8 cellular contexts compared by ENCODE assay signal in the genomic region with DNA sequence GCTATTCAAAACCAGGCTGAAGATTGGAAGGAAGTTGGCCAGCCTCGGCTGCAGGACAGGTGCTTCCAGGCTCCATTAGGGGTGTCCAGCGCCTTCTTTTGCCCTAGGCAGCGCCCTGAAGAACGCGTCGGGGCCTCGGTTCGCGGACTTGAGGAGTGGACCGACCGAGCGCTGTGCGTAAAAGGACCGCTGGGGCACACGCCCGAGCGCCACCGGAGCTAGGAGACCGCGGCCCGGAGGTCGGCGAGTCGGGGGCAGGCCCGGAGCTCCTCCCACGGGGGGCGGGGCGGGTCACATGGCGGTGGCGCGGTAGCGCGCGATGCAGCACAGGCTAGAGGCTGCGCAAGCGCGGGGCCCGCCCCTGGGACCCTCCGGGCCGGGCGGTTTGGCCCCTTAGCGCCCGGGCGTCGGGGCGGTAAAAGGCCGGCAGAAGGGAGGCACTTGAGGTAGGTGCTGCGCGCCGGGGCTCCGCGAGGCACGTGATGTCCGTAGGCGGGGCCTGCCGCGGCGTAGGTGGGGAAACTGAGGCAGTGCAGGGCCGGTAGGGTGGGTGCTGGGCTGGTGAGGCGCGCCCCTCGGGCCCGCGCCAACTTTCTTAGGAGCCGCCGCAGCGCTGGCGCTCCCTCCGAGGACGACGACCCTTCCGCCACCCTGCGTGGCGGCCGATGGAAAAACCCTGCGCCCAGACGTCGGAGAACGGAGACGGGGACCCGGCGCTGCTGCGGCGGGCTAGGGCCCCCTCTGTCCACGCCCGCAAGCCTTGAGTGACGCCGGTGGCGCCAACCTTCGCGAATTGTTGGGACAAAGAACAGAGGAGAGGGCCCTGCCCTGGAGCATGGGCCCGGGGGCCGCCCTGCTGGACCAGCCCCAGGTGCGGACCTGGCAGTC. TPM values are rescaled to one million over a fixed set of nuclear protein-coding genes. Genes with fewer than 3 reads are reported as not detected.
DNase-seq lines count a peak whose midpoint lies in the region; ATAC-seq and TF ChIP-seq lines count a peak whose summit lies in the region.

A gene with protein sequence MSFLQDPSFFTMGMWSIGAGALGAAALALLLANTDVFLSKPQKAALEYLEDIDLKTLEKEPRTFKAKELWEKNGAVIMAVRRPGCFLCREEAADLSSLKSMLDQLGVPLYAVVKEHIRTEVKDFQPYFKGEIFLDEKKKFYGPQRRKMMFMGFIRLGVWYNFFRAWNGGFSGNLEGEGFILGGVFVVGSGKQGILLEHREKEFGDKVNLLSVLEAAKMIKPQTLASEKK (plus strand): TSS at position 354 of the 888 bp plus-strand sequence. CDS start 11,917 bp downstream, outside the sequence.

- peaks cover 47% of the 10 kb centered on the region for H3K4me1 ChIP-seq in adipocyte (ENCODE audit: control insufficient read depth, insufficient read depth, low read length)
- peaks cover 5 to 71% (median 53%) of the 10 kb centered on the region in 9 donors for H3K4me1 ChIP-seq in heart right ventricle
- H3K4me1 ChIP-seq in prostate gland (replicated peaks), result peaks cover 20% of the 10 kb centered on the region
- H3K4me1 ChIP-seq in upper lobe of right lung, result peaks cover 30% of the 10 kb centered on the region

- H3K79me2 ChIP-seq in SU-DHL-6 (ENCODE audit: insufficient read depth, low read length), result no peaks in the 10 kb centered on the region

- peak; percentile 94 for ATAC-seq in GM21529 (IDR thresholded peaks at IDR 0.05; ENCODE audit: unreplicated experiment)
- peak; percentile 90 to 95 (median 94) for ATAC-seq in heart right ventricle
- ATAC-seq in upper lobe of right lung, result peak; percentile 95

- TF ChIP-seq CTCF in SU-DHL-6 (IDR thresholded peaks at IDR 0.05; ENCODE audit: insufficient read depth, low read length, poor library complexity, severe bottlenecking), result no peak
- TF ChIP-seq CTCF in heart right ventricle (IDR thresholded peaks at IDR 0.05), result peak in 2 of 9 donors; percentile 8 to 14
- TF ChIP-seq CTCF in prostate gland (IDR thresholded peaks at IDR 0.05), result peak in 2 of 4 experiments; percentile 19 to 39
- no peak for TF ChIP-seq CTCF in upper lobe of right lung (IDR thresholded peaks at IDR 0.05)

- no peaks in the 10 kb centered on the region for H3K9me2 ChIP-seq in SU-DHL-6 (replicated peaks; ENCODE audit: insufficient read depth, low read length)

- H3K27me3 ChIP-seq in SU-DHL-6 (ENCODE audit: low read length) (no peaks in the 10 kb centered on the region), adipocyte (replicated peaks; ENCODE audit: control insufficient read depth, insufficient read depth, low read length) (no peaks in the 10 kb centered on the region), heart right ventricle (peaks cover 0 to 9% (median 0%) of the 10 kb centered on the region in 7 donors), prostate gland (replicated peaks; ENCODE audit: insufficient read depth) (no peaks in the 10 kb centered on the region), upper lobe of right lung (no peaks in the 10 kb centered on the region)

- peak within 1 kb of the TSS; percentile 53 for H3K4me2 ChIP-seq in SU-DHL-6 (ENCODE audit: low read depth, low read length, poor library complexity, severe bottlenecking)

- 1% methylated on average over 93 to 94 of the region's 94 CpGs for WGBS in heart right ventricle, 2 donors
- under 1% methylated on average over 26 of the region's 94 CpGs for WGBS in prostate gland

- H2AFZ ChIP-seq in SU-DHL-6 (ENCODE audit: low read depth, low read length, severe bottlenecking), result peak within 1 kb of the TSS; percentile 89

- intact Hi-C loops in heart right ventricle (cut with DNase I) (loop anchor here in 1 of 10 donors (5.0 kb wide), 1 partner anchor 44 kb away; a partner anchor contains a TSS), prostate gland (cut with DNase I) (no loop called here), upper lobe of right lung (cut with DNase I) (no loop called here)

- H3K36me3 ChIP-seq in SU-DHL-6 (ENCODE audit: low read length), result no peaks in the 10 kb centered on the region
- H3K36me3 ChIP-seq in adipocyte (ENCODE audit: control insufficient read depth, insufficient read depth, low read length, severe bottlenecking), result no peaks in the 10 kb centered on the region
- no peaks in the 10 kb centered on the region for H3K36me3 ChIP-seq in heart right ventricle
- H3K36me3 ChIP-seq in prostate gland, result no peaks in the 10 kb centered on the region
- H3K36me3 ChIP-seq in upper lobe of right lung, result no peaks in the 10 kb centered on the region

- no peaks in the 10 kb centered on the region for H4K20me1 ChIP-seq in SU-DHL-6 (ENCODE audit: low read depth, low read length)

- no peak within 1 kb of the TSS for H3K27ac ChIP-seq in SU-DHL-6 (ENCODE audit: low read depth, low read length)
- peak within 1 kb of the TSS; percentile 59 to 93 (median 86) for H3K27ac ChIP-seq in heart right ventricle
- peak within 1 kb of the TSS; percentile 86 to 96 for H3K27ac ChIP-seq in prostate gland
- H3K27ac ChIP-seq in upper lobe of right lung, result peak within 1 kb of the TSS; percentile 47

- H3K9me3 ChIP-seq in SU-DHL-6 (ENCODE audit: insufficient read depth, low read length), result no peaks in the 10 kb centered on the region
- H3K9me3 ChIP-seq in adipocyte (ENCODE audit: control insufficient read depth, low read length), result no peaks in the 10 kb centered on the region
- no peaks in the 10 kb centered on the region for H3K9me3 ChIP-seq in heart right ventricle
- H3K9me3 ChIP-seq in prostate gland, result no peaks in the 10 kb centered on the region
- no peaks in the 10 kb centered on the region for H3K9me3 ChIP-seq in upper lobe of right lung

- H3K4me3 ChIP-seq in Jurkat, Clone E6-1 (ENCODE audit: low read length), result peak within 1 kb of the TSS; percentile 72
- H3K4me3 ChIP-seq in SU-DHL-6 (ENCODE audit: insufficient read depth, low read length, poor library complexity, severe bottlenecking) (peak within 1 kb of the TSS; percentile 50), adipocyte (ENCODE audit: low read length) (peak within 1 kb of the TSS; percentile 79), heart right ventricle (peak within 1 kb of the TSS; percentile 51 to 94 (median 84)), prostate gland (peak within 1 kb of the TSS; percentile 72 to 92), upper lobe of right lung (peak within 1 kb of the TSS; percentile 74)

- TF ChIP-seq POLR2A in prostate gland (IDR thresholded peaks at IDR 0.05), result peak; percentile 82

- H3F3A ChIP-seq in SU-DHL-6 (ENCODE audit: insufficient read depth), result no peaks in the 10 kb centered on the region

- peak; percentile 58 for DNase-seq in DMS79 treated with DMSO at 0.1 percent for 48 hours (lab: John Stamatoyannopoulos, UW)
- DNase-seq in Jurkat, Clone E6-1 (ENCODE audit: low read depth, low spot score), result peak; percentile 43
- DNase-seq in adipocyte (ENCODE audit: low read depth), result peak; percentile 80
- peak; percentile 87 to 92 for DNase-seq in heart right ventricle
- DNase-seq in prostate gland (ENCODE audit: low spot score), result peak; percentile 85
- peak; percentile 95 for DNase-seq in upper lobe of right lung

- H3K9ac ChIP-seq in SU-DHL-6 (ENCODE audit: low read length), result peak within 1 kb of the TSS; percentile 62
- H3K9ac ChIP-seq in adipocyte (ENCODE audit: low read length), result peak within 1 kb of the TSS; percentile 80

RNA-seq across cellular contexts. Expression of the gene that starts here (rescaled TPM):
- 44.8 TPM for polyA plus RNA-seq in Jurkat, Clone E6-1 (2012; ENCODE audit: insufficient read depth, insufficient read length)
- total RNA-seq in heart right ventricle (100 to 1,000 TPM in 3 of 10 donors, 10 to 100 TPM in 7; 57.3 to 135 (median 84.3) TPM), prostate gland (100 to 1,000 TPM in 1 of 2 donors, 10 to 100 TPM in 1; 86.0 to 101 TPM), upper lobe of right lung (52.9 TPM)
- 10 to 100 TPM; 46.0 to 54.6 TPM for polyA plus RNA-seq in heart right ventricle

Comparison
In these comparisons a context has a peak if more than half of its experiments do, and no peak if none do; other contexts are left out.
1. DNase-seq: peak in every context shown above with its lines; median percentile 95 in upper lobe of right lung; 90 in heart right ventricle; 85 in prostate gland; 80 in adipocyte; 58 in DMS79 treated with DMSO at 0.1 percent for 48 hours; 43 in Jurkat, Clone E6-1.